Comparison of ENCODE assay signal across 8 cellular contexts in the genomic region with DNA sequence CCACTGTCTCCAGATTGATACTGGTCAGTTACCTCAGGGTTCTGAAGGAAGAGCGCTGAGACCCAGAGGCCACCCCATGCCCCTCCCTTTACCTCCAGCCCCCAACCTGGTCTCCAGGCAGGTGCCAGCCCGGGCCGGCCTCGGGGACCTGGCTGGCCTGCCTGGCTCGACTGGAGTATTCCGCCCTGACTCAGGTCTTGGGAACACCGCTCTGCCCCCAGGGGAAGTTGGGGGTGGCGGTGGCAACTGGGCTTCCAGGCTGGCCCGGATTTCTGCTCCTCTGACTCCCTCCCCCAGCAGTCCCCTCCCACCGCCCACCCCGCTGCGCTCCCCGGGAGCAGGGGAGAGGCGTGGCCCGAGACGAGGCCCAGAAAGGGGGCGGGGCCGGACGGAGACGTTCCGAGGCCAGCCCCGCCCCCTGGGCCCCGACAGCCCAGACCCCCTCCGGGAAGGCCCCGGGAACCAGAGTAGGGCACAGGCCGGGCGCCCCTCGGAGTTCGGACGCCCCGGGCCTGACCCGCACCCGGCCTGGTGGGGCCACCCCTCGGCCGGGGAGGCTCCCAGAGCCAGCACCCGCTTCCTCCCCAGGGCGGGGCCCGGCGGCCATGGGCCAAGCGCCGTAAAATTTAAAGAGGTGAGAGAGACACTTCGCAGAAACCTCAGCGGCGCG.
DNase-seq lines count a peak whose midpoint lies in the region; ATAC-seq and TF ChIP-seq lines count a peak whose summit lies in the region.

No MANE protein-coding gene starts in this region.

- H3K27ac ChIP-seq in brain microvascular endothelial cell = no peak overlapping the region

- H3K4me3 ChIP-seq in GM06990 (replicated peaks; ENCODE audit: low read depth, low read length) (peak overlapping the region; percentile 84), MG63 (peak overlapping the region; percentile 75), brain microvascular endothelial cell (ENCODE audit: low read depth, low read length) (peak overlapping the region; percentile 47), kidney epithelial cell (ENCODE audit: low read depth, low read length) (peak overlapping the region; percentile 52)

- in situ Hi-C loops in brain microvascular endothelial cell (cut with HindIII; ENCODE audit: low pct_ligation_motif_present, low sequenced_read_pairs) = no loop called here

- peak; percentile 87 for DNase-seq in GM06990 (ENCODE audit: extremely low read depth, insufficient read length)
- peak; percentile 75 for DNase-seq in H4 (ENCODE audit: low spot score)
- peak; percentile 86 for DNase-seq in MG63
- peak; percentile 84 for DNase-seq in UCSD-AML1 (lab: John Stamatoyannopoulos, UW; ENCODE audit: unreplicated experiment)
- DNase-seq in brain microvascular endothelial cell = peak; percentile 37
- peak; percentile 63 for DNase-seq in kidney epithelial cell (ENCODE audit: low read depth)
- peak; percentile 92 to 95 for DNase-seq in stimulated activated CD4-positive, alpha-beta T cell treated with anti-CD3 and anti-CD28 coated beads, Interleukin-1b, Interleukin-23, amount 100 ng/mL, for 4 hours (ENCODE audit: low read depth in 2 of 2)

- TF ChIP-seq CTCF in GM06990 (IDR thresholded peaks at IDR 0.05; ENCODE audit: insufficient read depth, low read length, poor library complexity, severe bottlenecking) (no peak), brain microvascular endothelial cell (IDR thresholded peaks at IDR 0.05; ENCODE audit: low read depth, low read length, missing control alignments) (no peak), kidney epithelial cell (IDR thresholded peaks at IDR 0.05; ENCODE audit: insufficient read depth, low read length, poor library complexity, severe bottlenecking) (no peak)

- H3K27me3 ChIP-seq in GM06990 (replicated peaks; ENCODE audit: control insufficient read depth, insufficient read depth, low read length) (no peaks in the 10 kb centered on the region), MG63 (no peaks in the 10 kb centered on the region; the same call in 1 of the 2 replicates), brain microvascular endothelial cell (replicated peaks) (no peaks in the 10 kb centered on the region), kidney epithelial cell (ENCODE audit: control insufficient read depth, insufficient read depth, low read length) (no peaks in the 10 kb centered on the region)

- H3K36me3 ChIP-seq in GM06990 (ENCODE audit: control insufficient read depth, insufficient read depth, low read length) (no peaks in the 10 kb centered on the region), MG63 (no peaks in the 10 kb centered on the region), brain microvascular endothelial cell (replicated peaks) (no peaks in the 10 kb centered on the region), kidney epithelial cell (ENCODE audit: control insufficient read depth, insufficient read depth, low read length) (no peaks in the 10 kb centered on the region)

- no peaks in the 10 kb centered on the region for H3K9me3 ChIP-seq in MG63

- no peak for ATAC-seq in HG03378 (IDR thresholded peaks at IDR 0.05; ENCODE audit: unreplicated experiment)

Comparison
In these comparisons a context has a peak if more than half of its experiments do, and no peak if none do; other contexts are left out.
1. DNase-seq: peak in every context shown above with its lines; median percentile 94 in stimulated activated CD4-positive, alpha-beta T cell treated with anti-CD3 and anti-CD28 coated beads, Interleukin-1b, Interleukin-23, amount 100 ng/mL, for 4 hours; 87 in GM06990; 86 in MG63; 84 in UCSD-AML1; 75 in H4; 63 in kidney epithelial cell; 37 in brain microvascular endothelial cell.